ENCODE assay signal across 21 cellular contexts in the genomic region with DNA sequence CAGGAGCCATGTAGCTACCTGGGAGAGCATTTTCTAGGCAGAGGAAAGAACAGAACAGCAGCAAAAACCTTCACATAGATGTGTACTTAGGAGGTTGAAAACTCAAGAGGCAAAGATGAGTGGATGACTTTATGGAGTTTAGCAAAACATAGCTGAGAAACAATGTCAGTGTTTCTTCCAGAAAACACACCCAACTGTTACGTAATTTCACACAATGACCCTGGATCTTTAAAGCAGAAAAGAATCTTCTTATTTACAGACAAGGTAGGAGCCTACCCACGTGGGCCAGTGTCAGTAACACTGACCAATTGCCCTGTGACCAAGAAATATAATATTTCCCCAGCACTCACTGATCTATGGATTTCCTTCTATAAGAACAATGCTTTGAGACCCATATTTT.
A peak's percentile ranks its signal among the peaks of the same experiment; 100 is the strongest.
DNase-seq lines count a peak whose midpoint lies in the region; ATAC-seq and TF ChIP-seq lines count a peak whose summit lies in the region.
"Had no signal": no experiment of that assay in that cellular context is flagged by ENCODE, and none has a peak within 500 bp of the region (broad histone marks: within the 10 kb centered on the region; RNA-seq: fewer than 3 reads in every experiment).

No MANE protein-coding gene starts in this region.

- no peak for ATAC-seq in activated naive CD4-positive, alpha-beta T cell treated with anti-CD3 and anti-CD28 coated beads, Interleukin-2, amount 50 U/mL, for 72 hours
- ATAC-seq: HCT116, SK-N-SH treated with all-trans-retinoic acid at 6 μM for 48 hours had no signal

- H4K20me1 ChIP-seq in BLaER1, result no peaks in the 10 kb centered on the region

- H3K4me3 ChIP-seq in BLaER1 (no peak overlapping the region), SK-N-MC (no peak overlapping the region), fibroblast of the aortic adventitia (ENCODE audit: low read depth, low read length) (no peak overlapping the region)

- H3K36me3 ChIP-seq in BLaER1 (no peaks in the 10 kb centered on the region), SK-N-MC (ENCODE audit: insufficient read depth, low read length) (no peaks in the 10 kb centered on the region)

- peak overlapping the region; percentile 44 for H3K4me2 ChIP-seq in BLaER1

- H3K27me3 ChIP-seq in BLaER1, result no peaks in the 10 kb centered on the region

- no peak for DNase-seq in SK-N-MC (ENCODE audit: low read depth, low spot score)
- DNase-seq in fibroblast of the aortic adventitia (ENCODE audit: low read depth), result peak; percentile 53
- DNase-seq in renal cortical epithelial cell (ENCODE audit: low read depth), result peak; percentile 48
- no peak for DNase-seq in A172 (ENCODE audit: low spot score)
- DNase-seq in T1000 (lab: John Stamatoyannopoulos, UW), result no peak
- DNase-seq in GDM1 (lab: John Stamatoyannopoulos, UW), result no peak
- DNase-seq in activated naive CD4-positive, alpha-beta T cell treated with anti-CD3 and anti-CD28 coated beads, Interleukin-2, amount 50 U/mL, for 72 hours (ENCODE audit: low spot score in 2 of 2), result no peak
- DNase-seq: DMS 273 treated with DMSO at 0.1 percent for 48 hours, KBM-7, MV-4-11, NCI-H187, NCI-H2107, NCI-H2227 treated with DMSO at 0.1 percent for 48 hours, NCI-H510A treated with DMSO at 0.1 percent for 48 hours, NCI-H774, OCI-M1, RPMI8226, SHP77 treated with DMSO at 0.1 percent for 48 hours had no signal

- H3K4me1 ChIP-seq in BLaER1, result peaks cover 11% of the 10 kb centered on the region

- H3K27ac ChIP-seq in BLaER1 (no peak overlapping the region), SK-N-MC (0 out of 2 replicates have a peak overlapping the region, but pooled peaks have one; percentile 25)

- H3K27ac Mint-ChIP-seq in activated naive CD4-positive, alpha-beta T cell treated with anti-CD3 and anti-CD28 coated beads, Interleukin-2, amount 50 U/mL, for 72 hours, result no peak overlapping the region

- no peaks in the 10 kb centered on the region for H3K9me3 Mint-ChIP-seq in activated naive CD4-positive, alpha-beta T cell treated with anti-CD3 and anti-CD28 coated beads, Interleukin-2, amount 50 U/mL, for 72 hours

- H3K9ac ChIP-seq in BLaER1 (no peak overlapping the region), SK-N-MC (ENCODE audit: insufficient read length) (no peak overlapping the region)

- no peak for TF ChIP-seq CTCF in fibroblast of the aortic adventitia (IDR thresholded peaks at IDR 0.05; ENCODE audit: insufficient read depth, low read length)

- no peaks in the 10 kb centered on the region for H3K36me3 Mint-ChIP-seq in activated naive CD4-positive, alpha-beta T cell treated with anti-CD3 and anti-CD28 coated beads, Interleukin-2, amount 50 U/mL, for 72 hours

- H3K9me3 ChIP-seq in BLaER1, result no peaks in the 10 kb centered on the region
- H3K9me3 ChIP-seq in SK-N-MC (ENCODE audit: low read depth, low read length), result no peaks in the 10 kb centered on the region

Comparison
In these comparisons a context has a peak if more than half of its experiments do, and no peak if none do; other contexts are left out.
1. DNase-seq: peak in fibroblast of the aortic adventitia (single experiment) and renal cortical epithelial cell (single experiment); none in SK-N-MC (single experiment), A172 (single experiment), T1000 (single experiment), GDM1 (single experiment) and activated naive CD4-positive, alpha-beta T cell treated with anti-CD3 and anti-CD28 coated beads, Interleukin-2, amount 50 U/mL, for 72 hours (0 of 2).